In the genomic region with DNA sequence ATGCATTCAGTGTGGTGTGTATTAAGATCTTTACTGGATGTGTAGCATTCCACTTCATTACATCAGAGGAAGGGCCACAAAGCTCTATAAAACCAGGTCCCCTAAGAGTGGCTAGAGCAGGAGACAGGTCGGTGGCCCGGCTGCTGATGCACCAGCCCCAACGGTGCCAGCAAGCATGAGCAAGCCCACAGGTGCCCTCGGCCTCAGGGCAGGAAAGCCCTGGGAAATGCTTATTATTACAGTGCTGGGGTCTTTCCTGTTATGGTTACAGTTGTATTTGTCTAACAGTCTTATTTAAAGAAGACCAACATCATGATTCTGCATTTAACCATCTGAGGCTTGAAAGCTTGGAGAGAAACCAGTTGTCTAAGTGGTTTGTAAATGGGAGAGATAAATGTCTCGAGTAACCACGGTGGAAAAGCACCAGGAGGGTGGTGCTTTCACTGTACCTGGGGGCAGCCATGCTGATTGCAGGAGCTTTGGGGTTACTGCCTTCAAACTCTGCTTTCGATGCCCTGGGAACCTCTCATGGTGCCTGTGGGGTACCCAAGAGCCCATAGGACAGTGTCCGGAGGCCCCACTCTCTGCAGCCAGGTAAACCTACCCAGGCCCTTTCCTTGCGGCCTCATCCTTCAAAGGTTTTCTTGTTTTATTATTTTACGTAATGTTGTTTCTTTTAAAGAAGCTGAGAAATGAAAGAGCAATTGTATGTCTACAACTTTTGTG, we compare ENCODE assay signal across 15 cellular contexts.
DNase-seq lines count a peak whose midpoint lies in the region; ATAC-seq and TF ChIP-seq lines count a peak whose summit lies in the region.
"Had no signal": no experiment of that assay in that cellular context is flagged by ENCODE, and none has a peak within 500 bp of the region (broad histone marks: within the 10 kb centered on the region; RNA-seq: fewer than 3 reads in every experiment).

No MANE protein-coding gene starts in this region.

- ATAC-seq in left cardiac atrium (no peak), HG02763 (IDR thresholded peaks at IDR 0.05; ENCODE audit: unreplicated experiment) (no peak)
- ATAC-seq: PC-3 had no signal

- peaks cover 84% of the 10 kb centered on the region for H3K4me1 ChIP-seq in left ventricle myocardium inferior
- H3K4me1 ChIP-seq: HAP-1 had no signal

- H3K36me3 ChIP-seq in left ventricle myocardium inferior (no peaks in the 10 kb centered on the region), H7 (replicated peaks; ENCODE audit: control insufficient read depth, insufficient read depth, low read length) (no peaks in the 10 kb centered on the region)
- H3K36me3 ChIP-seq: HAP-1 had no signal

- H3K27me3 ChIP-seq in left ventricle myocardium inferior (ENCODE audit: low read depth) (no peaks in the 10 kb centered on the region), H7 (ENCODE audit: control insufficient read depth, insufficient read depth, low read length) (no peaks in the 10 kb centered on the region)

- H3K27ac ChIP-seq in left ventricle myocardium inferior (replicated peaks), result no peak overlapping the region
- H3K27ac ChIP-seq: 22Rv1, RWPE1 had no signal

- H3K4me3 ChIP-seq in left ventricle myocardium inferior (no peak overlapping the region), H7 (ENCODE audit: insufficient read depth, low read depth, low read length) (no peak overlapping the region)
- H3K4me3 ChIP-seq: HAP-1 had no signal

- DNase-seq in NCI-H2029 (lab: John Stamatoyannopoulos, UW), result peak; percentile 33
- DNase-seq in NCI-H2029 treated with DMSO at 0.1 percent for 48 hours (lab: John Stamatoyannopoulos, UW), result no peak
- peak; percentile 6 for DNase-seq in left cardiac atrium
- no peak for DNase-seq in left ventricle myocardium inferior
- peak; percentile 79 for DNase-seq in myocyte (ENCODE audit: low read depth)
- no peak for DNase-seq in H7
- no peak for DNase-seq in DMS153 treated with DMSO at 0.1 percent for 48 hours (lab: John Stamatoyannopoulos, UW; ENCODE audit: unreplicated experiment)
- DNase-seq: CD4-positive, alpha-beta memory T cell; MV-4-11; NCI-H1930; PC-3 had no signal

- no peak for TF ChIP-seq CTCF in left ventricle myocardium inferior (IDR thresholded peaks at IDR 0.05; ENCODE audit: borderline replicate concordance)

- intact Hi-C loops in left cardiac atrium (cut with DNase I) (no loop called here), left ventricle myocardium inferior (cut with micrococcal nuclease) (no loop called here)

- H3K9me3 ChIP-seq in left ventricle myocardium inferior (replicated peaks), result no peaks in the 10 kb centered on the region
- H3K9me3 ChIP-seq: HAP-1 had no signal

Comparison
In these comparisons a context has a peak if more than half of its experiments do, and no peak if none do; other contexts are left out.
1. DNase-seq: peak in NCI-H2029 (single experiment), left cardiac atrium (single experiment) and myocyte (single experiment); none in NCI-H2029 treated with DMSO at 0.1 percent for 48 hours (single experiment), left ventricle myocardium inferior (single experiment), H7 (single experiment) and DMS153 treated with DMSO at 0.1 percent for 48 hours (single experiment).